ENCODE assay signal across 8 cellular contexts in genomic region chr19:18816645-18817044, GRCh38. TPM values are rescaled to one million over a fixed set of nuclear protein-coding genes. Genes with fewer than 3 reads are reported as not detected.
"Had no signal": no experiment of that assay in that cellular context is flagged by ENCODE, and none has a peak within 500 bp of the region (broad histone marks: within the 10 kb centered on the region; RNA-seq: fewer than 3 reads in every experiment).

No MANE protein-coding gene starts in this region.

RNA-seq across cellular contexts. Expression of gene COMP, which starts 25.5 kb away (rescaled TPM):
- total RNA-seq: LHCN-M2, MCF 10A, NCI-H460, OCI-LY7, PC-9, Right ventricle myocardium inferior, SJCRH30, SK-MEL-5 had no signal
